9 cellular contexts compared by ENCODE assay signal in genomic region chr5:87081511-87082372, GRCh38.
DNase-seq lines count a peak whose midpoint lies in the region; ATAC-seq and TF ChIP-seq lines count a peak whose summit lies in the region.
"Had no signal": no experiment of that assay in that cellular context is flagged by ENCODE, and none has a peak within 500 bp of the region (broad histone marks: within the 10 kb centered on the region; RNA-seq: fewer than 3 reads in every experiment).

No MANE protein-coding gene starts in this region.

- H3K27ac Mint-ChIP-seq in activated CD4-positive, alpha-beta T cell treated with anti-CD3 and anti-CD28 coated beads for 36 hours, result peak overlapping the region; percentile 76
- no peak overlapping the region for H3K27ac Mint-ChIP-seq in mesothelial cell of epicardium

- POLR2A ChIA-PET in activated CD4-positive, alpha-beta T cell treated with anti-CD3 and anti-CD28 coated beads for 36 hours (lab: Charles Lee), result no interaction called here

- H3K36me3 Mint-ChIP-seq in activated CD4-positive, alpha-beta T cell treated with anti-CD3 and anti-CD28 coated beads for 36 hours (ENCODE audit: low read depth), result no peaks in the 10 kb centered on the region
- H3K36me3 Mint-ChIP-seq in mesothelial cell of epicardium, result no peaks in the 10 kb centered on the region

- no peaks in the 10 kb centered on the region for H3K36me3 ChIP-seq in adrenal gland (replicated peaks in 1 of 2)

- TF ChIP-seq POLR2A in adrenal gland (IDR thresholded peaks at IDR 0.05), result no peak

- peak; percentile 59 for ATAC-seq in activated CD4-positive, alpha-beta T cell treated with anti-CD3 and anti-CD28 coated beads for 36 hours
- peak; percentile 95 for ATAC-seq in HG02588 (IDR thresholded peaks at IDR 0.05; ENCODE audit: unreplicated experiment)
- ATAC-seq: A549 had no signal

- peak; percentile 49 for DNase-seq in activated CD4-positive, alpha-beta T cell treated with anti-CD3 and anti-CD28 coated beads for 36 hours
- no peak for DNase-seq in activated CD4-positive, alpha-beta T cell treated with anti-CD3 and anti-CD28 coated beads for 1 hour
- DNase-seq in NAMALWA (ENCODE audit: low spot score), result peak; percentile 76
- peak in 4 of 7 donors; percentile 15 to 53 (median 21) for DNase-seq in adrenal gland
- peak; percentile 38 for DNase-seq in stimulated activated CD8-positive, alpha-beta memory T cell treated with anti-CD3 and anti-CD28 coated beads, Interleukin-4, amount 100 ng/mL, for 48 hours
- no peak for DNase-seq in G401 (ENCODE audit: low spot score)
- DNase-seq in mesothelial cell of epicardium (ENCODE audit: low spot score in 2 of 2, unreplicated experiment in 2 of 2), result no peak

- H3K9me3 ChIP-seq in adrenal gland (replicated peaks in 1 of 3), result no peaks in the 10 kb centered on the region
- H3K9me3 ChIP-seq: A549 had no signal

- no peak for TF ChIP-seq CTCF in adrenal gland (IDR thresholded peaks at IDR 0.05)
- TF ChIP-seq CTCF in mesothelial cell of epicardium (IDR thresholded peaks at IDR 0.05; ENCODE audit: unreplicated experiment), result no peak

- CTCF ChIA-PET in activated CD4-positive, alpha-beta T cell treated with anti-CD3 and anti-CD28 coated beads for 36 hours (lab: Charles Lee), result interaction anchor here (1.0 kb wide), 1 partner anchor 319 kb away, joined by 4 read pairs; no protein-coding TSS in a partner anchor

- no peaks in the 10 kb centered on the region for H3K27me3 Mint-ChIP-seq in activated CD4-positive, alpha-beta T cell treated with anti-CD3 and anti-CD28 coated beads for 36 hours
- H3K27me3 Mint-ChIP-seq in mesothelial cell of epicardium (ENCODE audit: low read depth), result no peaks in the 10 kb centered on the region

- H3K4me3 Mint-ChIP-seq in activated CD4-positive, alpha-beta T cell treated with anti-CD3 and anti-CD28 coated beads for 36 hours, result peak overlapping the region; percentile 49
- no peak overlapping the region for H3K4me3 Mint-ChIP-seq in mesothelial cell of epicardium

- no peak overlapping the region for H3K4me3 ChIP-seq in adrenal gland
- H3K4me3 ChIP-seq: A549 had no signal

- H3K9me3 Mint-ChIP-seq in activated CD4-positive, alpha-beta T cell treated with anti-CD3 and anti-CD28 coated beads for 36 hours (ENCODE audit: low read depth), result peaks cover 9% of the 10 kb centered on the region
- peaks cover 11% of the 10 kb centered on the region for H3K9me3 Mint-ChIP-seq in mesothelial cell of epicardium

- H3K27me3 ChIP-seq in adrenal gland, result no peaks in the 10 kb centered on the region

- 50 to 60% (median 55%) methylated on average over 4 of the region's 4 CpGs for WGBS in adrenal gland, 4 donors

- in situ Hi-C loops in G401 (cut with HindIII; ENCODE audit: low sequenced_read_pairs), result no loop called here

- H3K4me1 ChIP-seq in adrenal gland (replicated peaks in 1 of 2), result peaks cover 0 to 4% of the 10 kb centered on the region in 2 donors
- H3K4me1 ChIP-seq: A549 had no signal

- peak overlapping the region in 1 of 5 donors; percentile 29 for H3K27ac ChIP-seq in adrenal gland
- H3K27ac ChIP-seq: A549 had no signal

- H3K4me1 Mint-ChIP-seq in activated CD4-positive, alpha-beta T cell treated with anti-CD3 and anti-CD28 coated beads for 36 hours, result peaks cover 40% of the 10 kb centered on the region
- H3K4me1 Mint-ChIP-seq in mesothelial cell of epicardium, result no peaks in the 10 kb centered on the region

- intact Hi-C loops in activated CD4-positive, alpha-beta T cell treated with anti-CD3 and anti-CD28 coated beads for 36 hours (cut with DNase I, micrococcal nuclease), result loop anchor here in 1 of 2 experiments (5.0 kb wide), 1 partner anchor 41 kb away; no protein-coding TSS in a partner anchor
- intact Hi-C loops in adrenal gland (cut with DNase I), result no loop called here

Comparison
In these comparisons a context has a peak if more than half of its experiments do, and no peak if none do; other contexts are left out.
1. DNase-seq: peak in activated CD4-positive, alpha-beta T cell treated with anti-CD3 and anti-CD28 coated beads for 36 hours (single experiment), NAMALWA (single experiment), adrenal gland (4 of 7) and stimulated activated CD8-positive, alpha-beta memory T cell treated with anti-CD3 and anti-CD28 coated beads, Interleukin-4, amount 100 ng/mL, for 48 hours (single experiment); none in activated CD4-positive, alpha-beta T cell treated with anti-CD3 and anti-CD28 coated beads for 1 hour (single experiment), G401 (single experiment) and mesothelial cell of epicardium (0 of 2).